In genomic region chr7:89316584-89316983, GRCh38 we compare ENCODE assay signal across 22 cellular contexts.
A peak's percentile ranks its signal among the peaks of the same experiment; 100 is the strongest.
DNase-seq lines count a peak whose midpoint lies in the region; ATAC-seq and TF ChIP-seq lines count a peak whose summit lies in the region.
"Had no signal": no experiment of that assay in that cellular context is flagged by ENCODE, and none has a peak within 500 bp of the region (broad histone marks: within the 10 kb centered on the region; RNA-seq: fewer than 3 reads in every experiment).

No MANE protein-coding gene starts in this region.

- H3K9ac ChIP-seq in DND-41 (ENCODE audit: low read depth, low read length) = no peak overlapping the region
- H3K9ac ChIP-seq: BLaER1 treated with 17β-estradiol and CSF1 and Interleukin-3, amounts not matched to agents 10 nM and 100 nM had no signal

- TF ChIP-seq CTCF in DND-41 (IDR thresholded peaks at IDR 0.05; ENCODE audit: borderline replicate concordance, extremely low read depth, low read length, poor library complexity, severe bottlenecking) (no peak), WERI-Rb-1 (IDR thresholded peaks at IDR 0.05; ENCODE audit: low read depth, low read length) (no peak), neural crest cell (conservative IDR thresholded peaks at IDR 0.05) (no peak)

- H3K36me3 ChIP-seq in DND-41 (ENCODE audit: insufficient read depth, low read length) = no peaks in the 10 kb centered on the region
- H3K36me3 ChIP-seq in WERI-Rb-1 = no peaks in the 10 kb centered on the region
- H3K36me3 ChIP-seq: BE2C; BLaER1 treated with 17β-estradiol and CSF1 and Interleukin-3, amounts not matched to agents 10 nM and 100 nM had no signal

- ATAC-seq in DND-41 (ENCODE audit: insufficient read depth, low read depth) = peak; percentile 93
- no peak for ATAC-seq in HG02642 (IDR thresholded peaks at IDR 0.05; ENCODE audit: poor library complexity, unreplicated experiment)
- no peak for ATAC-seq in GM21825 (IDR thresholded peaks at IDR 0.05; ENCODE audit: unreplicated experiment)
- ATAC-seq: A549, HCT116 had no signal

- peaks cover 9% of the 10 kb centered on the region for H3K9me3 Mint-ChIP-seq in neural crest cell

- peak overlapping the region; percentile 39 for H3K27ac Mint-ChIP-seq in neural crest cell (ENCODE audit: unreplicated experiment)
- H3K27ac Mint-ChIP-seq: CD14-positive monocyte; CD4-positive, alpha-beta T cell; CD8-positive, alpha-beta memory T cell; H9 had no signal

- H3K27me3 ChIP-seq in DND-41 (ENCODE audit: insufficient read depth, low read length, poor library complexity) (no peaks in the 10 kb centered on the region), WERI-Rb-1 (ENCODE audit: insufficient read depth, low read depth, severe bottlenecking) (no peaks in the 10 kb centered on the region)
- H3K27me3 ChIP-seq: BE2C; BLaER1 treated with 17β-estradiol and CSF1 and Interleukin-3, amounts not matched to agents 10 nM and 100 nM had no signal

- peak overlapping the region; percentile 5; the same call in 1 of the 2 replicates for H2AFZ ChIP-seq in DND-41 (ENCODE audit: low read depth, low read length)

- no peak overlapping the region for H3K4me3 Mint-ChIP-seq in neural crest cell
- H3K4me3 Mint-ChIP-seq: CD14-positive monocyte; CD4-positive, alpha-beta T cell; CD8-positive, alpha-beta memory T cell; H9 had no signal

- H3K4me1 ChIP-seq in DND-41 (ENCODE audit: insufficient read depth, low read length) = peaks cover 20% of the 10 kb centered on the region
- H3K4me1 ChIP-seq: A549, BE2C had no signal

- DNase-seq in DND-41 (peak; percentile 17), WERI-Rb-1 (no peak), neural crest cell (ENCODE audit: low read depth, low spot score) (no peak), NCI-H2081 (lab: John Stamatoyannopoulos, UW) (no peak), globus pallidus (ENCODE audit: low spot score) (no peak)
- DNase-seq: 8988T; ACHN; AML-193; BE2C; Calu3; CD4-positive, alpha-beta T cell; CD8-positive, alpha-beta memory T cell; COR-L47; DMS53; DMS79 treated with DMSO at 0.1 percent for 48 hours; H9 had no signal

- H3K9me3 ChIP-seq in DND-41 (ENCODE audit: insufficient read depth, low read length, severe bottlenecking) (peaks cover 6% of the 10 kb centered on the region), WERI-Rb-1 (ENCODE audit: severe bottlenecking) (peaks cover 6% of the 10 kb centered on the region)
- H3K9me3 ChIP-seq: BE2C had no signal

- H4K20me1 ChIP-seq in DND-41 (ENCODE audit: insufficient read depth, low read length) = no peaks in the 10 kb centered on the region
- H4K20me1 ChIP-seq: BLaER1 treated with 17β-estradiol and CSF1 and Interleukin-3, amounts not matched to agents 10 nM and 100 nM had no signal

- no peaks in the 10 kb centered on the region for H3K79me2 ChIP-seq in DND-41 (ENCODE audit: insufficient read depth, low read length)

- H3K27ac ChIP-seq in DND-41 (ENCODE audit: low read length) = peak overlapping the region; percentile 14; the same call in 1 of the 2 replicates
- peak overlapping the region; percentile 79 for H3K27ac ChIP-seq in WERI-Rb-1
- H3K27ac ChIP-seq: A549; BLaER1 treated with 17β-estradiol and CSF1 and Interleukin-3, amounts not matched to agents 10 nM and 100 nM had no signal

- H3K36me3 Mint-ChIP-seq in neural crest cell (ENCODE audit: low read depth) = no peaks in the 10 kb centered on the region
- H3K36me3 Mint-ChIP-seq: CD14-positive monocyte; CD8-positive, alpha-beta memory T cell had no signal

- peaks cover 26% of the 10 kb centered on the region for H3K4me1 Mint-ChIP-seq in neural crest cell
- H3K4me1 Mint-ChIP-seq: CD14-positive monocyte; CD8-positive, alpha-beta memory T cell had no signal

- no peak overlapping the region for H3K4me2 ChIP-seq in DND-41 (ENCODE audit: insufficient read depth, low read length)
- H3K4me2 ChIP-seq: A549; BLaER1 treated with 17β-estradiol and CSF1 and Interleukin-3, amounts not matched to agents 10 nM and 100 nM had no signal

- H3K4me3 ChIP-seq in DND-41 (ENCODE audit: low read depth in 1 of 2, low read length in 2 of 2) = no peak overlapping the region
- no peak overlapping the region for H3K4me3 ChIP-seq in WERI-Rb-1 (ENCODE audit: low read depth, low read length)
- H3K4me3 ChIP-seq: A549; BLaER1 treated with 17β-estradiol and CSF1 and Interleukin-3, amounts not matched to agents 10 nM and 100 nM had no signal

- H3K27me3 Mint-ChIP-seq in neural crest cell (ENCODE audit: low read depth) = no peaks in the 10 kb centered on the region
- H3K27me3 Mint-ChIP-seq: CD4-positive, alpha-beta T cell; CD8-positive, alpha-beta memory T cell had no signal
